15 cellular contexts compared by ENCODE assay signal in genomic region chr10:120507651-120508050, GRCh38. TPM values are rescaled to one million over a fixed set of nuclear protein-coding genes. Genes with fewer than 3 reads are reported as not detected.
DNase-seq lines count a peak whose midpoint lies in the region; ATAC-seq and TF ChIP-seq lines count a peak whose summit lies in the region.
"Had no signal": no experiment of that assay in that cellular context is flagged by ENCODE, and none has a peak within 500 bp of the region (broad histone marks: within the 10 kb centered on the region; RNA-seq: fewer than 3 reads in every experiment).

No MANE protein-coding gene starts in this region.

- DNase-seq in RWPE2 (ENCODE audit: low spot score) (no peak), mammary epithelial cell (peak; percentile 77), foreskin keratinocyte (peak in 1 of 2 donors; percentile 44), midbrain (lab: John Stamatoyannopoulos, UW) (no peak), type B pancreatic cell (ENCODE audit: extremely low spot score, unreplicated experiment) (no peak), NCI-H2107 (lab: John Stamatoyannopoulos, UW) (no peak)
- DNase-seq in activated T-helper 2 cell treated with anti-CD3 and anti-CD28 coated beads, Interferon-gamma antibody, Interleukin-2, Interleukin-4, amounts not matched to agents 10 μg/mL and 5 μg/mL and 100 μg/mL, durations not matched to agents 14 hours and 24 hours and 36 hours (ENCODE audit: low spot score), result no peak
- DNase-seq: AML-193; Caco-2; CD4-positive, alpha-beta T cell; GOT3; H7; IMR-90 had no signal

- H3K4me1 ChIP-seq in Loucy (ENCODE audit: insufficient read depth, low read length, poor library complexity, severe bottlenecking), result peaks cover 17% of the 10 kb centered on the region
- H3K4me1 ChIP-seq in RWPE2 (ENCODE audit: insufficient read depth, poor library complexity, severe bottlenecking), result peaks cover 73% of the 10 kb centered on the region
- peaks cover 75% of the 10 kb centered on the region for H3K4me1 ChIP-seq in mammary epithelial cell (ENCODE audit: insufficient read depth, low read length)
- H3K4me1 ChIP-seq in foreskin keratinocyte, result peaks cover 59% of the 10 kb centered on the region
- H3K4me1 ChIP-seq: Caco-2 had no signal

- H3K4me2 ChIP-seq in Loucy (ENCODE audit: low read depth, low read length, poor library complexity, severe bottlenecking) (peak overlapping the region; percentile 25), mammary epithelial cell (ENCODE audit: insufficient read depth, low read depth, low read length) (peak overlapping the region; percentile 21)

- H3K27me3 Mint-ChIP-seq in activated T-helper 2 cell treated with anti-CD3 and anti-CD28 coated beads, Interferon-gamma antibody, Interleukin-2, Interleukin-4, amounts not matched to agents 10 μg/mL and 5 μg/mL and 100 μg/mL, durations not matched to agents 14 hours and 24 hours and 36 hours (ENCODE audit: low read depth), result no peaks in the 10 kb centered on the region
- H3K27me3 Mint-ChIP-seq in type B pancreatic cell, result peaks cover 4% of the 10 kb centered on the region
- H3K27me3 Mint-ChIP-seq: CD4-positive, alpha-beta T cell had no signal

- H4K20me1 ChIP-seq in Loucy (ENCODE audit: insufficient read depth, low read length, poor library complexity, severe bottlenecking) (no peaks in the 10 kb centered on the region), mammary epithelial cell (ENCODE audit: insufficient read depth, low read length) (no peaks in the 10 kb centered on the region)

- no peak overlapping the region for H2AFZ ChIP-seq in Loucy (ENCODE audit: low read length)
- H2AFZ ChIP-seq in mammary epithelial cell (ENCODE audit: low read depth, low read length), result no peak overlapping the region

- BruUV-seq in mammary epithelial cell (replicated peaks; lab: Mats Ljungman, UMichigan), result no TSS peak

- H3K4me3 ChIP-seq in Loucy (ENCODE audit: low read length, poor library complexity, severe bottlenecking) (no peak overlapping the region), RWPE2 (ENCODE audit: severe bottlenecking) (no peak overlapping the region), mammary epithelial cell (replicated peaks in 1 of 3; ENCODE audit: insufficient read depth in 1 of 3, low read depth in 2 of 3, low read length in 3 of 3) (no peak overlapping the region)

- H3F3A ChIP-seq in Loucy (ENCODE audit: low read depth), result no peaks in the 10 kb centered on the region

- H3K27ac Mint-ChIP-seq in activated T-helper 2 cell treated with anti-CD3 and anti-CD28 coated beads, Interferon-gamma antibody, Interleukin-2, Interleukin-4, amounts not matched to agents 10 μg/mL and 5 μg/mL and 100 μg/mL, durations not matched to agents 14 hours and 24 hours and 36 hours, result no peak overlapping the region
- no peak overlapping the region for H3K27ac Mint-ChIP-seq in type B pancreatic cell
- H3K27ac Mint-ChIP-seq: CD4-positive, alpha-beta T cell had no signal

- no peaks in the 10 kb centered on the region for H3K36me3 Mint-ChIP-seq in activated T-helper 2 cell treated with anti-CD3 and anti-CD28 coated beads, Interferon-gamma antibody, Interleukin-2, Interleukin-4, amounts not matched to agents 10 μg/mL and 5 μg/mL and 100 μg/mL, durations not matched to agents 14 hours and 24 hours and 36 hours (ENCODE audit: low read depth)
- H3K36me3 Mint-ChIP-seq in type B pancreatic cell, result no peaks in the 10 kb centered on the region

- no peaks in the 10 kb centered on the region for H3K27me3 ChIP-seq in Loucy (ENCODE audit: insufficient read depth, low read length, poor library complexity, severe bottlenecking)
- no peaks in the 10 kb centered on the region for H3K27me3 ChIP-seq in RWPE2 (ENCODE audit: insufficient read depth, poor library complexity, severe bottlenecking)
- H3K27me3 ChIP-seq in mammary epithelial cell (ENCODE audit: insufficient read depth, low read length), result no peaks in the 10 kb centered on the region
- H3K27me3 ChIP-seq in foreskin keratinocyte, result no peaks in the 10 kb centered on the region

- H3K4me3 Mint-ChIP-seq in activated T-helper 2 cell treated with anti-CD3 and anti-CD28 coated beads, Interferon-gamma antibody, Interleukin-2, Interleukin-4, amounts not matched to agents 10 μg/mL and 5 μg/mL and 100 μg/mL, durations not matched to agents 14 hours and 24 hours and 36 hours (ENCODE audit: low read depth), result no peak overlapping the region
- H3K4me3 Mint-ChIP-seq in type B pancreatic cell, result no peak overlapping the region
- H3K4me3 Mint-ChIP-seq: CD4-positive, alpha-beta T cell had no signal

- H3K36me3 ChIP-seq in Loucy (ENCODE audit: insufficient read depth, low read length), result no peaks in the 10 kb centered on the region
- H3K36me3 ChIP-seq in RWPE2 (ENCODE audit: low read depth), result peaks cover 6% of the 10 kb centered on the region; the same call in 1 of the 2 replicates
- no peaks in the 10 kb centered on the region for H3K36me3 ChIP-seq in mammary epithelial cell (ENCODE audit: insufficient read depth, low read length)

- H3K9me3 Mint-ChIP-seq in activated T-helper 2 cell treated with anti-CD3 and anti-CD28 coated beads, Interferon-gamma antibody, Interleukin-2, Interleukin-4, amounts not matched to agents 10 μg/mL and 5 μg/mL and 100 μg/mL, durations not matched to agents 14 hours and 24 hours and 36 hours, result no peaks in the 10 kb centered on the region
- no peaks in the 10 kb centered on the region for H3K9me3 Mint-ChIP-seq in type B pancreatic cell
- H3K9me3 Mint-ChIP-seq: CD4-positive, alpha-beta T cell had no signal

- 96% methylated on average over 2 of the region's 2 CpGs for WGBS in mammary epithelial cell (ENCODE audit: low coverage, missing lambda C conversion rate)

- H3K9me2 ChIP-seq in Loucy (replicated peaks; ENCODE audit: low read depth, low read length), result no peaks in the 10 kb centered on the region

- no peak overlapping the region for H3K9ac ChIP-seq in Loucy (ENCODE audit: low read depth, low read length, poor library complexity, severe bottlenecking)
- peak overlapping the region; percentile 42 for H3K9ac ChIP-seq in mammary epithelial cell (ENCODE audit: insufficient read depth, low read length)

- CTCF ChIA-PET in mammary epithelial cell (lab: Charles Lee; ENCODE audit: low non-redundant PET), result no interaction called here

- dilution Hi-C loops in mammary epithelial cell (cut with HindIII; ENCODE audit: low sequenced_read_pairs), result no loop called here

- ATAC-seq in RWPE2 (ENCODE audit: low read depth) (no peak), foreskin keratinocyte (no peak)

- H3K27ac ChIP-seq in RWPE2 (ENCODE audit: poor library complexity, severe bottlenecking) (peak overlapping the region; percentile 79), mammary epithelial cell (ENCODE audit: insufficient read depth, low read depth, low read length) (peak overlapping the region; percentile 89), foreskin keratinocyte (peak overlapping the region; percentile 63)
- H3K27ac ChIP-seq: C4-2B had no signal

- no peaks in the 10 kb centered on the region for H3K4me1 Mint-ChIP-seq in activated T-helper 2 cell treated with anti-CD3 and anti-CD28 coated beads, Interferon-gamma antibody, Interleukin-2, Interleukin-4, amounts not matched to agents 10 μg/mL and 5 μg/mL and 100 μg/mL, durations not matched to agents 14 hours and 24 hours and 36 hours (ENCODE audit: low read depth)
- H3K4me1 Mint-ChIP-seq in type B pancreatic cell (ENCODE audit: unreplicated experiment), result no peaks in the 10 kb centered on the region

- intact Hi-C loops in mammary epithelial cell (cut with micrococcal nuclease), result loop anchor here (5.0 to 10.0 kb wide), 3 partner anchors 345 to 853 kb away; partner anchors contain the start of genes BAG3 and WDR11
- intact Hi-C loops in activated T-helper 2 cell treated with anti-CD3 and anti-CD28 coated beads, Interferon-gamma antibody, Interleukin-2, Interleukin-4, amounts not matched to agents 10 μg/mL and 5 μg/mL and 100 μg/mL, durations not matched to agents 14 hours and 24 hours and 36 hours (cut with micrococcal nuclease), result no loop called here

- H3K9me3 ChIP-seq in Loucy (ENCODE audit: insufficient read depth, low read depth, low read length) (no peaks in the 10 kb centered on the region), RWPE2 (ENCODE audit: severe bottlenecking) (no peaks in the 10 kb centered on the region), mammary epithelial cell (replicated peaks; ENCODE audit: insufficient read depth, low read length) (no peaks in the 10 kb centered on the region)
- H3K9me3 ChIP-seq: Caco-2 had no signal

- H3K79me2 ChIP-seq in Loucy (ENCODE audit: insufficient read depth, low read length), result no peaks in the 10 kb centered on the region
- H3K79me2 ChIP-seq in mammary epithelial cell (ENCODE audit: insufficient read depth, low read length), result no peaks in the 10 kb centered on the region

- TF ChIP-seq CTCF in Loucy (conservative IDR thresholded peaks at IDR 0.05; ENCODE audit: low read length) (no peak), RWPE2 (IDR thresholded peaks at IDR 0.05; ENCODE audit: poor library complexity, severe bottlenecking) (no peak), mammary epithelial cell (conservative IDR thresholded peaks at IDR 0.05 in 1 of 2, IDR thresholded peaks at IDR 0.05 in 1 of 2; ENCODE audit: extremely low read depth in 1 of 2, insufficient read depth in 1 of 2, low read depth in 1 of 2, low read length in 2 of 2) (no peak), foreskin keratinocyte (conservative IDR thresholded peaks at IDR 0.05) (no peak), type B pancreatic cell (conservative IDR thresholded peaks at IDR 0.05) (no peak)

- in situ Hi-C loops in mammary epithelial cell (cut with MboI; ENCODE audit: low sequenced_read_pairs in 2 of 2), result no loop called here

RNA-seq across cellular contexts. Expression of gene PLPP4, which starts 50.6 kb away (rescaled TPM):
- total RNA-seq in mammary epithelial cell (10 to 100 TPM in 1 of 2 donors, under 1 TPM in 1; 0.35 to 10.3 TPM), foreskin keratinocyte (0.31 and 0.35 TPM in 2 replicates), type B pancreatic cell (ENCODE audit: low replicate concordance) (1.3 and 4.4 TPM in 2 replicates)
- polyA plus RNA-seq in mammary epithelial cell (0.39 TPM), foreskin keratinocyte (0.18 and 0.34 TPM in 2 replicates)
- polyA minus RNA-seq in mammary epithelial cell, result not detected
- total RNA-seq in activated T-helper 2 cell treated with anti-CD3 and anti-CD28 coated beads, Interferon-gamma antibody, Interleukin-2, Interleukin-4, amounts not matched to agents 10 μg/mL and 5 μg/mL and 100 μg/mL, durations not matched to agents 14 hours and 24 hours and 36 hours, result not detected in 2 replicates
- total RNA-seq: CD4-positive, alpha-beta T cell had no signal
